9 cellular contexts compared by ENCODE assay signal in genomic region chr3:184417619-184418327, GRCh38. TPM values are rescaled to one million over a fixed set of nuclear protein-coding genes. Genes with fewer than 3 reads are reported as not detected.
DNase-seq lines count a peak whose midpoint lies in the region; ATAC-seq and TF ChIP-seq lines count a peak whose summit lies in the region.
"Had no signal": no experiment of that assay in that cellular context is flagged by ENCODE, and none has a peak within 500 bp of the region (broad histone marks: within the 10 kb centered on the region; RNA-seq: fewer than 3 reads in every experiment).

No MANE protein-coding gene starts in this region.

- H3K79me2 ChIP-seq in GM23338 (replicated peaks; ENCODE audit: insufficient read depth): no peaks in the 10 kb centered on the region
- no peaks in the 10 kb centered on the region for H3K79me2 ChIP-seq in MM.1S (ENCODE audit: low read length)

- H3F3A ChIP-seq in GM23338 (replicated peaks; ENCODE audit: low read depth) (no peaks in the 10 kb centered on the region), MM.1S (ENCODE audit: insufficient read depth, low read length) (no peaks in the 10 kb centered on the region)

- H3K27ac Mint-ChIP-seq in GM23338: no peak overlapping the region
- H3K27ac Mint-ChIP-seq: dendritic cell treated with granulocyte-macrophage colony-stimulating factor and Interleukin-4, amounts not matched to agents 40 ng/mL and 50 ng/mL, for 4 days had no signal

- H3K4me3 ChIP-seq in GM23338: no peak overlapping the region
- no peak overlapping the region for H3K4me3 ChIP-seq in MM.1S (ENCODE audit: low read length)
- H3K4me3 ChIP-seq in vagina: no peak overlapping the region

- H3K4me1 Mint-ChIP-seq in GM23338: peaks cover 6% of the 10 kb centered on the region

- H3K9me3 ChIP-seq in MM.1S (replicated peaks; ENCODE audit: insufficient read depth, low read length) (no peaks in the 10 kb centered on the region), vagina (peaks cover 4% of the 10 kb centered on the region)

- peaks cover 4% of the 10 kb centered on the region for H3K27me3 Mint-ChIP-seq in GM23338 (ENCODE audit: insufficient read depth, low read depth, poor library complexity)

- H3K9me2 ChIP-seq in GM23338 (ENCODE audit: insufficient read depth) (no peaks in the 10 kb centered on the region), MM.1S (replicated peaks; ENCODE audit: insufficient read depth, low read length) (no peaks in the 10 kb centered on the region)

- ATAC-seq in GM23338: peak; percentile 97

- H3K9me3 Mint-ChIP-seq in GM23338: peaks cover 7% of the 10 kb centered on the region

- intact Hi-C loops in posterior vena cava (cut with DNase I): loop anchor here in 1 of 2 donors (5.0 kb wide), 1 partner anchor 95 kb away; no protein-coding TSS in a partner anchor
- intact Hi-C loops in vagina (cut with DNase I): no loop called here

- no peak for TF ChIP-seq POLR2A in vagina (IDR thresholded peaks at IDR 0.05)

- H3K27me3 ChIP-seq in GM23338 (ENCODE audit: insufficient read depth) (no peaks in the 10 kb centered on the region), MM.1S (replicated peaks; ENCODE audit: insufficient read depth, low read length) (no peaks in the 10 kb centered on the region), vagina (no peaks in the 10 kb centered on the region)

- H2AFZ ChIP-seq in GM23338 (no peak overlapping the region), MM.1S (ENCODE audit: low read length) (no peak overlapping the region)

- H3K4me2 ChIP-seq in GM23338 (no peak overlapping the region), MM.1S (ENCODE audit: low read depth, low read length) (peak overlapping the region; percentile 15; the same call in 1 of the 2 replicates)

- in situ Hi-C loops in SK-MEL-5 (cut with HindIII; ENCODE audit: low pct_unique_long_range_greater_than_20kb, low sequenced_read_pairs): no loop called here

- peak; percentile 4 for DNase-seq in DMS53 treated with DMSO at 0.1 percent for 48 hours (lab: John Stamatoyannopoulos, UW; ENCODE audit: unreplicated experiment)
- DNase-seq in GM23338 (ENCODE audit: low spot score): peak; percentile 86
- peak; percentile 85 for DNase-seq in MM.1S
- peak; percentile 76 for DNase-seq in SK-MEL-5 (ENCODE audit: low read depth, low spot score)
- DNase-seq in activated gamma-delta T cell treated with Interleukin-2 at 50 U/mL for 16 hours: peak; percentile 65
- peak; percentile 51 for DNase-seq in globus pallidus (ENCODE audit: low spot score)
- DNase-seq in posterior vena cava (ENCODE audit: low spot score): peak; percentile 89
- no peak for DNase-seq in vagina (ENCODE audit: extremely low spot score in 2 of 2)

- H3K27ac ChIP-seq in GM23338 (ENCODE audit: low read depth): no peak overlapping the region
- no peak overlapping the region for H3K27ac ChIP-seq in MM.1S (ENCODE audit: low read length)
- no peak overlapping the region for H3K27ac ChIP-seq in vagina

- peak; percentile 87 to 98 for TF ChIP-seq CTCF in GM23338 (conservative IDR thresholded peaks at IDR 0.05; ENCODE audit: low read depth in 2 of 2)
- peak; percentile 98 for TF ChIP-seq CTCF in MM.1S (IDR thresholded peaks at IDR 0.05; ENCODE audit: low read length)
- TF ChIP-seq CTCF in vagina (IDR thresholded peaks at IDR 0.05): peak; percentile 77 to 89 (median 84)

- no peaks in the 10 kb centered on the region for H3K36me3 ChIP-seq in GM23338 (ENCODE audit: insufficient read depth)
- H3K36me3 ChIP-seq in MM.1S (replicated peaks; ENCODE audit: insufficient read depth, low read length): no peaks in the 10 kb centered on the region
- H3K36me3 ChIP-seq in vagina: no peaks in the 10 kb centered on the region

- no peaks in the 10 kb centered on the region for H3K36me3 Mint-ChIP-seq in GM23338 (ENCODE audit: low read depth)

- H3K4me1 ChIP-seq in GM23338 (ENCODE audit: insufficient read depth) (peaks cover 3% of the 10 kb centered on the region; the same call in 1 of the 2 replicates), MM.1S (ENCODE audit: low read length) (peaks cover under 1% of the 10 kb centered on the region), vagina (no peaks in the 10 kb centered on the region)

- H3K9ac ChIP-seq in MM.1S (ENCODE audit: low read length): no peak overlapping the region

- no peak overlapping the region for H3K4me3 Mint-ChIP-seq in GM23338
- H3K4me3 Mint-ChIP-seq: dendritic cell treated with granulocyte-macrophage colony-stimulating factor and Interleukin-4, amounts not matched to agents 40 ng/mL and 50 ng/mL, for 4 days had no signal

- H4K20me1 ChIP-seq in GM23338 (replicated peaks; ENCODE audit: insufficient read depth) (no peaks in the 10 kb centered on the region), MM.1S (ENCODE audit: insufficient read depth, low read length) (no peaks in the 10 kb centered on the region)

TF ChIP-seq in GM23338, 12 proteins besides CTCF, POLR2A, EP300 and RAD21:
- TF ChIP-seq POLR2AphosphoS5 (IDR thresholded peaks at IDR 0.05; ENCODE audit: low read depth) (no peak), ETS1 (IDR thresholded peaks at IDR 0.05) (no peak), ZNF331 (CRISPR knock-in tag; IDR thresholded peaks at IDR 0.05; ENCODE audit: low read depth) (no peak), REST (IDR thresholded peaks at IDR 0.05; ENCODE audit: unreplicated experiment) (no peak), EZH2 (IDR thresholded peaks at IDR 0.05; ENCODE audit: low read depth, unreplicated experiment) (no peak)

RNA-seq across cellular contexts. Expression of gene CHRD, which starts 37.9 kb away (rescaled TPM):
- total RNA-seq in GM23338 (2014; rRNA removed; shearing (Covaris generic)): 0.66 and 1.1 TPM in 2 replicates
- 0.23 and 0.34 TPM in 2 replicates for polyA plus RNA-seq in GM23338 (2016; fragmentation: Nextera tagmentation; extraction: Ambion mirVana)
- 2.8 and 2.9 TPM in 2 replicates for total RNA-seq in SK-MEL-5 (2014; rRNA removed; shearing (Covaris generic))
- polyA plus RNA-seq in SK-MEL-5 (2015; cell fraction: cytosol; rRNA removed): 6.8 and 14.3 TPM in 2 replicates
- polyA plus RNA-seq in SK-MEL-5 (2015; cell fraction: nucleus; rRNA removed): 29.3 and 39.9 TPM in 2 replicates
- total RNA-seq in posterior vena cava (10 to 100 TPM; 18.6 to 32.6 TPM), vagina (32.7 TPM)

RNA-seq across cellular contexts. Expression of gene THPO, which starts 39.8 kb away (rescaled TPM):
- total RNA-seq in GM23338 (2014; rRNA removed; shearing (Covaris generic)): 0.14 and 0.97 TPM in 2 replicates
- polyA plus RNA-seq in GM23338 (2016; fragmentation: Nextera tagmentation; extraction: Ambion mirVana): 0.47 and 1.9 TPM in 2 replicates
- total RNA-seq in SK-MEL-5 (2014; rRNA removed; shearing (Covaris generic)): 1.1 TPM in 1 of 2 replicates, not detected in the other
- 0.37 and 1.4 TPM in 2 replicates for polyA plus RNA-seq in SK-MEL-5 (2015; cell fraction: cytosol; rRNA removed)
- polyA plus RNA-seq in SK-MEL-5 (2015; cell fraction: nucleus; rRNA removed): 0.41 and 5.7 TPM in 2 replicates
- total RNA-seq in posterior vena cava: 1 to 10 TPM in 1 of 2 donors, under 1 TPM in 1; 0.71 to 1.1 TPM
- total RNA-seq in vagina: 0.74 TPM

RNA-seq across cellular contexts. Expression of gene POLR2H, which starts 56.3 kb away (rescaled TPM):
- total RNA-seq in GM23338 (2014; rRNA removed; shearing (Covaris generic)): 182 and 199 TPM in 2 replicates
- polyA plus RNA-seq in GM23338 (2016; fragmentation: Nextera tagmentation; extraction: Ambion mirVana): 190 and 205 TPM in 2 replicates
- total RNA-seq in SK-MEL-5 (2014; rRNA removed; shearing (Covaris generic)): 131 and 144 TPM in 2 replicates
- 99.9 and 135 TPM in 2 replicates for polyA plus RNA-seq in SK-MEL-5 (2015; cell fraction: cytosol; rRNA removed)
- polyA plus RNA-seq in SK-MEL-5 (2015; cell fraction: nucleus; rRNA removed): 210 and 223 TPM in 2 replicates
- total RNA-seq in posterior vena cava: 10 to 100 TPM; 39.1 to 42.7 TPM
- total RNA-seq in vagina: 64.3 TPM

RNA-seq across cellular contexts. Expression of gene CLCN2, which starts 56.4 kb away (rescaled TPM):
- total RNA-seq in GM23338 (2014; rRNA removed; shearing (Covaris generic)): 9.2 and 10.7 TPM in 2 replicates
- polyA plus RNA-seq in GM23338 (2016; fragmentation: Nextera tagmentation; extraction: Ambion mirVana): 5.4 and 7.0 TPM in 2 replicates
- 5.7 and 5.9 TPM in 2 replicates for total RNA-seq in SK-MEL-5 (2014; rRNA removed; shearing (Covaris generic))
- 9.3 and 12.9 TPM in 2 replicates for polyA plus RNA-seq in SK-MEL-5 (2015; cell fraction: cytosol; rRNA removed)
- polyA plus RNA-seq in SK-MEL-5 (2015; cell fraction: nucleus; rRNA removed): 47.1 and 73.2 TPM in 2 replicates
- total RNA-seq in posterior vena cava (1 to 10 TPM; 3.7 to 4.0 TPM), vagina (8.1 TPM)

Comparison
In these comparisons a context has a peak if more than half of its experiments do, and no peak if none do; other contexts are left out.
1. DNase-seq: peak in DMS53 treated with DMSO at 0.1 percent for 48 hours (single experiment), GM23338 (single experiment), MM.1S (single experiment), SK-MEL-5 (single experiment), activated gamma-delta T cell treated with Interleukin-2 at 50 U/mL for 16 hours (single experiment), globus pallidus (single experiment) and posterior vena cava (single experiment); none in vagina (0 of 2).
2. Peak in every context shown above with its lines, with median percentiles within 50 percentile points of each other: CTCF ChIP-seq.